Comparison of ENCODE assay signal across 18 cellular contexts in the genomic region with DNA sequence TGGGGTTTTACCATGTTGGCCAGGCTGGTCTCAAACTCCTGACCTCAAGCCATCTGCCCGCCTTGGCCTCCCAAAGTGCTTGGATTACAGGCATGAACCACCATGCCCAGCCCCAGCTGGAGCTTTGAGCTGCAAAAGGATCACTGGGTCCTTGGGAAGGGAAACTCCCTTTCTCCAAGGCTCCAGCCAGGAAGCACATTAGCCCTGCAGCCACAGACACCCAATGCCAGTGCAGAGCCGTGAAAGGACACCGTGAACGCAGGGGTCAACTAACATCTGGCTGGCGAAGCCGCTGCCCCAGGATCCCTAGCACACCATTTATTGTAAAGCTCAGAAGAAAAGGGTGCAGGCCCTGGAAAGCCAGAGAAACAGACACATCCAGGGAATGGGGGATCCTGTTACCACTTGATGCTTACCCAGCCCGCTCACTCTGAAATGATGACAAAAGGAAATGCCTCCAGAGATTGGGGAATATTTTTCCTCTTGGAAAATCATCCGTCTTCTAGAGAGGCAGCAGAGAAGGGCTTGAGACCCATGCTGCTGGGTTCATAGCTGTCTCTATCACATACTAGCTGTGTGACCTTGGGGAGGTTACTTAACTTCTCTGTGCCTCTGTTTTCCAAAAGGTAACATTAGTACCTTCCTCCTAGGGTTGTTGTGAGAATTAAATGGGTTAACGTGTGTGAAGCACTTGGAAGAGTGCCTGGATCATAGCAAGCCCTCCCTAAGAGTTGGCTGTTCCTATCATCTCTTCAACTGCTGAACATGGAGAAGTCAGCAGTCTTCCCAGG. TPM values are rescaled to one million over a fixed set of nuclear protein-coding genes. Genes with fewer than 3 reads are reported as not detected.
"Had no signal": no experiment of that assay in that cellular context is flagged by ENCODE, and none has a peak within 500 bp of the region (broad histone marks: within the 10 kb centered on the region; RNA-seq: fewer than 3 reads in every experiment).

No MANE protein-coding gene starts in this region.

- DNase-seq: activated CD4-positive, alpha-beta memory T cell treated with anti-CD3 and anti-CD28 coated beads, Interleukin-2, amount 10 ng/mL, durations not matched to agents 7 days and 5 days; activated CD4-positive, alpha-beta T cell treated with anti-CD3 and anti-CD28 coated beads for 4 hours; activated gamma-delta T cell; activated T-cell treated with anti-CD3 and anti-CD28 coated beads, Interleukin-2, amount 50 U/mL, for 72 hours; amniotic stem cell; brain microvascular endothelial cell; dermis blood vessel endothelial cell; effector memory CD8-positive, alpha-beta T cell; foreskin melanocyte; left colon; natural killer cell; stimulated activated CD4-positive, alpha-beta T cell treated with anti-CD3 and anti-CD28 coated beads, Interleukin-15, amount 100 ng/mL, for 24 hours; stimulated activated CD4-positive, alpha-beta T cell treated with anti-CD3 and anti-CD28 coated beads, Interleukin-4, amount 100 ng/mL, for 1 hour; stimulated activated naive B cell treated with anti-CD40 and anti-IgM and Interleukin-4, amounts not matched to agents 10 μg/mL and 1 μg/mL and 100 μg/mL, for 72 hours; T-helper 2 cell; transverse colon had no signal

- H3K9me3 ChIP-seq: transverse colon had no signal

- H3K4me3 ChIP-seq: transverse colon had no signal

- H3K27ac Mint-ChIP-seq: activated CD4-positive, alpha-beta memory T cell treated with anti-CD3 and anti-CD28 coated beads, Interleukin-2, amount 10 ng/mL, durations not matched to agents 7 days and 5 days; activated naive CD4-positive, alpha-beta T cell treated with anti-CD3 and anti-CD28 coated beads, Interleukin-2, amount 50 U/mL, for 72 hours; activated T-cell treated with anti-CD3 and anti-CD28 coated beads, Interleukin-2, amount 50 U/mL, for 72 hours; effector memory CD8-positive, alpha-beta T cell; memory B cell; natural killer cell; stimulated activated naive B cell treated with anti-CD40 and anti-IgM and Interleukin-4, amounts not matched to agents 10 μg/mL and 1 μg/mL and 100 μg/mL, for 72 hours had no signal

- H3K27me3 ChIP-seq: brain microvascular endothelial cell, transverse colon had no signal

- ATAC-seq: activated naive CD4-positive, alpha-beta T cell treated with anti-CD3 and anti-CD28 coated beads, Interleukin-2, amount 50 U/mL, for 72 hours; activated T-cell treated with anti-CD3 and anti-CD28 coated beads, Interleukin-2, amount 50 U/mL, for 72 hours; effector memory CD8-positive, alpha-beta T cell; left colon; natural killer cell; stimulated activated naive B cell treated with anti-CD40 and anti-IgM and Interleukin-4, amounts not matched to agents 10 μg/mL and 1 μg/mL and 100 μg/mL, for 72 hours had no signal

- H3K9me3 Mint-ChIP-seq: activated CD4-positive, alpha-beta memory T cell treated with anti-CD3 and anti-CD28 coated beads, Interleukin-2, amount 10 ng/mL, durations not matched to agents 7 days and 5 days; activated naive CD4-positive, alpha-beta T cell treated with anti-CD3 and anti-CD28 coated beads, Interleukin-2, amount 50 U/mL, for 72 hours; activated T-cell treated with anti-CD3 and anti-CD28 coated beads, Interleukin-2, amount 50 U/mL, for 72 hours; effector memory CD8-positive, alpha-beta T cell; memory B cell; natural killer cell; stimulated activated naive B cell treated with anti-CD40 and anti-IgM and Interleukin-4, amounts not matched to agents 10 μg/mL and 1 μg/mL and 100 μg/mL, for 72 hours had no signal

- H3K36me3 ChIP-seq: transverse colon had no signal

- H3K36me3 Mint-ChIP-seq: activated naive CD4-positive, alpha-beta T cell treated with anti-CD3 and anti-CD28 coated beads, Interleukin-2, amount 50 U/mL, for 72 hours; natural killer cell; stimulated activated naive B cell treated with anti-CD40 and anti-IgM and Interleukin-4, amounts not matched to agents 10 μg/mL and 1 μg/mL and 100 μg/mL, for 72 hours had no signal

- H3K27ac ChIP-seq: brain microvascular endothelial cell, transverse colon had no signal

- H3K27me3 Mint-ChIP-seq: activated CD4-positive, alpha-beta memory T cell treated with anti-CD3 and anti-CD28 coated beads, Interleukin-2, amount 10 ng/mL, durations not matched to agents 7 days and 5 days; memory B cell had no signal

- H3K4me3 Mint-ChIP-seq: activated CD4-positive, alpha-beta memory T cell treated with anti-CD3 and anti-CD28 coated beads, Interleukin-2, amount 10 ng/mL, durations not matched to agents 7 days and 5 days; activated T-cell treated with anti-CD3 and anti-CD28 coated beads, Interleukin-2, amount 50 U/mL, for 72 hours; effector memory CD8-positive, alpha-beta T cell; memory B cell; natural killer cell; stimulated activated naive B cell treated with anti-CD40 and anti-IgM and Interleukin-4, amounts not matched to agents 10 μg/mL and 1 μg/mL and 100 μg/mL, for 72 hours had no signal

- H3K4me1 ChIP-seq: transverse colon had no signal

- H3K4me1 Mint-ChIP-seq: activated CD4-positive, alpha-beta memory T cell treated with anti-CD3 and anti-CD28 coated beads, Interleukin-2, amount 10 ng/mL, durations not matched to agents 7 days and 5 days; memory B cell; natural killer cell; stimulated activated naive B cell treated with anti-CD40 and anti-IgM and Interleukin-4, amounts not matched to agents 10 μg/mL and 1 μg/mL and 100 μg/mL, for 72 hours had no signal

RNA-seq across cellular contexts. Expression of gene LMCD1, which starts 40.8 kb away (rescaled TPM):
- total RNA-seq: natural killer cell had no signal
